ENCODE assay signal across 8 cellular contexts in the genomic region with DNA sequence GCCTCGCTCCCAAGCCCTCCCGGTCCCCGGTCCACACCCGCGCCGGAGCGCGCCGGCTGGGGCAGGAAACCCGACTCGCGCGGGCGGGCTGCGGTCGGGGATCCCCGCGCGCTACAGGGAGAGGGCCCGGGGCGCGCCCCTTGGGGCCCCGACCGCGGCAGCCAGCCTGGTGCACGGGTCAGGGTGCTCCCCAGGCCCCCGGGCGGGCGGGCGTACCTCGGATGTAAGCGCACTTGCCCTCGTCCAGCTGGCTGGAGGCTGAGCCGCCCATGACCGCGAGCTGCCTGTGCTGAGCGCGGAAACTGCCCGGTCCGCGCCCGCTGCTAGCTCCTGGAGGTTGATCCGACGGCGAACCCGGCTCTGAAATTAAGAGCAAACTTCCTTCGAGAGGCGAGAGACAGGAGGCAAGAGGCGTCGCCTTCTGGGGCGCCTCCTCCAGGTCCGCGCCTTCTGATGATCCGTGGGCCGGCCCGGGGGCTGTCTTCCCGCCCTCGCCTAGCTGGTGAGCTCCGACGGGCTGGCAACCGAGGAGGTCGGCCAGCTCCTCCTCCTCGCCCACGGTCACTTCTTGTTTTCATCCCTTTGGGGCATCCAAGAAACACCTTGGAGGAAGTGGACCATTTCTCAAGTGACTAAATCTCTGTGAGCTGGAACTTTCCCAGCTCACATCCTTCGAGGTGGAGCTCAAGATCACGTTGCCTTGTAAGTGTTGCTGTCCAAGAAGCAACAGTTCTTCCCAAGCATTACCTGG. TPM values are rescaled to one million over a fixed set of nuclear protein-coding genes. Genes with fewer than 3 reads are reported as not detected.
DNase-seq lines count a peak whose midpoint lies in the region; ATAC-seq and TF ChIP-seq lines count a peak whose summit lies in the region.

A gene with protein sequence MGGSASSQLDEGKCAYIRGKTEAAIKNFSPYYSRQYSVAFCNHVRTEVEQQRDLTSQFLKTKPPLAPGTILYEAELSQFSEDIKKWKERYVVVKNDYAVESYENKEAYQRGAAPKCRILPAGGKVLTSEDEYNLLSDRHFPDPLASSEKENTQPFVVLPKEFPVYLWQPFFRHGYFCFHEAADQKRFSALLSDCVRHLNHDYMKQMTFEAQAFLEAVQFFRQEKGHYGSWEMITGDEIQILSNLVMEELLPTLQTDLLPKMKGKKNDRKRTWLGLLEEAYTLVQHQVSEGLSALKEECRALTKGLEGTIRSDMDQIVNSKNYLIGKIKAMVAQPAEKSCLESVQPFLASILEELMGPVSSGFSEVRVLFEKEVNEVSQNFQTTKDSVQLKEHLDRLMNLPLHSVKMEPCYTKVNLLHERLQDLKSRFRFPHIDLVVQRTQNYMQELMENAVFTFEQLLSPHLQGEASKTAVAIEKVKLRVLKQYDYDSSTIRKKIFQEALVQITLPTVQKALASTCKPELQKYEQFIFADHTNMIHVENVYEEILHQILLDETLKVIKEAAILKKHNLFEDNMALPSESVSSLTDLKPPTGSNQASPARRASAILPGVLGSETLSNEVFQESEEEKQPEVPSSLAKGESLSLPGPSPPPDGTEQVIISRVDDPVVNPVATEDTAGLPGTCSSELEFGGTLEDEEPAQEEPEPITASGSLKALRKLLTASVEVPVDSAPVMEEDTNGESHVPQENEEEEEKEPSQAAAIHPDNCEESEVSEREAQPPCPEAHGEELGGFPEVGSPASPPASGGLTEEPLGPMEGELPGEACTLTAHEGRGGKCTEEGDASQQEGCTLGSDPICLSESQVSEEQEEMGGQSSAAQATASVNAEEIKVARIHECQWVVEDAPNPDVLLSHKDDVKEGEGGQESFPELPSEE (minus strand): TSS at position 423 of the 751 bp plus-strand sequence. CDS start 152 bp downstream, at position 271.

- H3K9me3 ChIP-seq in AG04450 (ENCODE audit: control insufficient read depth, insufficient read depth, low read length) (no peaks in the 10 kb centered on the region), esophagus (ENCODE audit: control insufficient read depth in 2 of 2, insufficient read depth in 1 of 2, low read depth in 1 of 2, low read length in 1 of 2) (no peaks in the 10 kb centered on the region)

- CTCF ChIA-PET in AG04450 (lab: Charles Lee) = interaction anchor here (0.7 to 11.7 kb wide), 4 partner anchors 9 to 696 kb away, joined by 3 to 114 read pairs (median 4); no protein-coding TSS in a partner anchor
- CTCF ChIA-PET in activated CD8-positive, alpha-beta memory T cell treated with anti-CD3 and anti-CD28 coated beads, Interleukin-2, amount 10 ng/mL, durations not matched to agents 7 days and 5 days (lab: Charles Lee) = interaction anchor here (0.5 to 19.9 kb wide), 12 partner anchors 12 to 220 kb away, joined by 3 to 259 read pairs (median 3); a partner anchor contains a TSS

- peaks cover 12% of the 10 kb centered on the region for H3K36me3 Mint-ChIP-seq in activated CD8-positive, alpha-beta memory T cell treated with anti-CD3 and anti-CD28 coated beads, Interleukin-2, amount 10 ng/mL, durations not matched to agents 7 days and 5 days
- H3K36me3 Mint-ChIP-seq in naive B cell = no peaks in the 10 kb centered on the region
- no peaks in the 10 kb centered on the region for H3K36me3 Mint-ChIP-seq in stimulated activated memory B cell treated with anti-CD40 and anti-IgM and Interleukin-4, amounts not matched to agents 10 μg/mL and 1 μg/mL and 100 μg/mL, for 72 hours

- DNase-seq in AG04450 (ENCODE audit: low read depth, low spot score) = no peak
- peak; percentile 52 for DNase-seq in NCI-H526 treated with DMSO at 0.1 percent for 48 hours (lab: John Stamatoyannopoulos, UW)
- peak; percentile 86 for DNase-seq in activated CD8-positive, alpha-beta memory T cell treated with anti-CD3 and anti-CD28 coated beads, Interleukin-2, amount 10 ng/mL, durations not matched to agents 7 days and 5 days
- peak; percentile 33 for DNase-seq in naive B cell

- H3K27me3 Mint-ChIP-seq in activated CD8-positive, alpha-beta memory T cell treated with anti-CD3 and anti-CD28 coated beads, Interleukin-2, amount 10 ng/mL, durations not matched to agents 7 days and 5 days = no peaks in the 10 kb centered on the region
- H3K27me3 Mint-ChIP-seq in naive B cell = peaks cover 9 to 14% (median 10%) of the 10 kb centered on the region in 3 donors
- H3K27me3 Mint-ChIP-seq in stimulated activated memory B cell treated with anti-CD40 and anti-IgM and Interleukin-4, amounts not matched to agents 10 μg/mL and 1 μg/mL and 100 μg/mL, for 72 hours = peaks cover 14% of the 10 kb centered on the region

- POLR2A ChIA-PET in AG04450 (lab: Yijun Ruan, JAX) = no interaction called here

- no peak for TF ChIP-seq CTCF in AG04450 (IDR thresholded peaks at IDR 0.05; ENCODE audit: low read depth, low read length)

- H3K27me3 ChIP-seq in AG04450 (ENCODE audit: control insufficient read depth, insufficient read depth, low read length) = no peaks in the 10 kb centered on the region
- no peaks in the 10 kb centered on the region for H3K27me3 ChIP-seq in esophagus (ENCODE audit: control insufficient read depth in 1 of 2, insufficient read depth in 2 of 2, low read length in 2 of 2)

- ATAC-seq in GM18519 (IDR thresholded peaks at IDR 0.05; ENCODE audit: low FRiP score, unreplicated experiment) = peak; percentile 38
- peak; percentile 56 for ATAC-seq in HG03025 (IDR thresholded peaks at IDR 0.05; ENCODE audit: low FRiP score, unreplicated experiment)
- ATAC-seq in activated CD8-positive, alpha-beta memory T cell treated with anti-CD3 and anti-CD28 coated beads, Interleukin-2, amount 10 ng/mL, durations not matched to agents 7 days and 5 days = peak; percentile 87
- ATAC-seq in naive B cell (ENCODE audit: low read depth in 2 of 2) = peak; percentile 80 to 83
- ATAC-seq in stimulated activated memory B cell treated with anti-CD40 and anti-IgM and Interleukin-4, amounts not matched to agents 10 μg/mL and 1 μg/mL and 100 μg/mL, for 72 hours = peak; percentile 83

- H3K4me3 ChIP-seq in AG04450 (ENCODE audit: low read depth, low read length) (peak within 1 kb of the TSS; percentile 76), esophagus (ENCODE audit: low read depth in 1 of 2, low read length in 2 of 2) (peak within 1 kb of the TSS; percentile 72 to 74)

- no peaks in the 10 kb centered on the region for H3K36me3 ChIP-seq in esophagus (ENCODE audit: control insufficient read depth in 2 of 2, insufficient read depth in 2 of 2, low read length in 1 of 2)

- peak within 1 kb of the TSS; percentile 97 for H3K4me3 Mint-ChIP-seq in activated CD8-positive, alpha-beta memory T cell treated with anti-CD3 and anti-CD28 coated beads, Interleukin-2, amount 10 ng/mL, durations not matched to agents 7 days and 5 days
- H3K4me3 Mint-ChIP-seq in naive B cell = peak within 1 kb of the TSS; percentile 84 to 97 (median 91)
- H3K4me3 Mint-ChIP-seq in stimulated activated memory B cell treated with anti-CD40 and anti-IgM and Interleukin-4, amounts not matched to agents 10 μg/mL and 1 μg/mL and 100 μg/mL, for 72 hours = peak within 1 kb of the TSS; percentile 87

- H3K27ac Mint-ChIP-seq in activated CD8-positive, alpha-beta memory T cell treated with anti-CD3 and anti-CD28 coated beads, Interleukin-2, amount 10 ng/mL, durations not matched to agents 7 days and 5 days = peak within 1 kb of the TSS; percentile 98
- peak within 1 kb of the TSS; percentile 50 to 93 (median 70) for H3K27ac Mint-ChIP-seq in naive B cell
- peak within 1 kb of the TSS; percentile 83 for H3K27ac Mint-ChIP-seq in stimulated activated memory B cell treated with anti-CD40 and anti-IgM and Interleukin-4, amounts not matched to agents 10 μg/mL and 1 μg/mL and 100 μg/mL, for 72 hours

- WGBS in esophagus, 2 donors = 1% methylated on average over 62 to 66 of the region's 66 CpGs

- H3K4me1 Mint-ChIP-seq in activated CD8-positive, alpha-beta memory T cell treated with anti-CD3 and anti-CD28 coated beads, Interleukin-2, amount 10 ng/mL, durations not matched to agents 7 days and 5 days = peaks cover 48% of the 10 kb centered on the region
- peaks cover 9 to 26% (median 10%) of the 10 kb centered on the region in 3 donors for H3K4me1 Mint-ChIP-seq in naive B cell
- H3K4me1 Mint-ChIP-seq in stimulated activated memory B cell treated with anti-CD40 and anti-IgM and Interleukin-4, amounts not matched to agents 10 μg/mL and 1 μg/mL and 100 μg/mL, for 72 hours = peaks cover 47% of the 10 kb centered on the region

- H3K4me1 ChIP-seq in esophagus (ENCODE audit: control insufficient read depth in 2 of 2, insufficient read depth in 2 of 2, low read length in 1 of 2) = peaks cover 0 to 2% of the 10 kb centered on the region in 2 donors

- peak within 1 kb of the TSS; percentile 80 for H3K27ac ChIP-seq in AG04450 (ENCODE audit: low read depth, low read length)
- H3K27ac ChIP-seq in esophagus (ENCODE audit: low read depth in 2 of 2, low read length in 1 of 2) = peak within 1 kb of the TSS; percentile 74 to 80

- H3K9me3 Mint-ChIP-seq in activated CD8-positive, alpha-beta memory T cell treated with anti-CD3 and anti-CD28 coated beads, Interleukin-2, amount 10 ng/mL, durations not matched to agents 7 days and 5 days (ENCODE audit: low read depth) = no peaks in the 10 kb centered on the region
- H3K9me3 Mint-ChIP-seq in naive B cell = no peaks in the 10 kb centered on the region
- no peaks in the 10 kb centered on the region for H3K9me3 Mint-ChIP-seq in stimulated activated memory B cell treated with anti-CD40 and anti-IgM and Interleukin-4, amounts not matched to agents 10 μg/mL and 1 μg/mL and 100 μg/mL, for 72 hours

RNA-seq across cellular contexts. Expression of the gene that starts here (rescaled TPM):
- polyA plus RNA-seq in AG04450 (2011; rRNA removed) = 32.9 and 35.0 TPM in 2 replicates
- polyA minus RNA-seq in AG04450 (2011; rRNA and poly(A)+ RNA removed) = 36.4 and 37.0 TPM in 2 replicates
- total RNA-seq in activated CD8-positive, alpha-beta memory T cell treated with anti-CD3 and anti-CD28 coated beads, Interleukin-2, amount 10 ng/mL, durations not matched to agents 7 days and 5 days = 10 to 100 TPM; 55.5 to 60.8 TPM
- polyA plus RNA-seq in esophagus = 10 to 100 TPM; 14.7 to 27.4 TPM
- 1 to 10 TPM in 1 of 6 donors, under 1 TPM in 4, not detected in 1; 0.13 to 1.3 (median 0.34) TPM for polyA plus RNA-seq in naive B cell (ENCODE audit: low read depth in 6 of 6)

Comparison
In these comparisons a context has a peak if more than half of its experiments do, and no peak if none do; other contexts are left out.
1. RNA of the gene that starts here (polyA plus RNA-seq): 32.9 to 35.0 TPM in AG04450 and 14.7 to 27.4 TPM in esophagus; 0.13 to 1.3 TPM in naive B cell; every median in the first group is over 4 times any median in the second.
2. Peak in every context shown above with its lines, with median percentiles within 50 percentile points of each other: ATAC-seq, H3K27ac Mint-ChIP-seq and H3K4me3 Mint-ChIP-seq.